Comparison of ENCODE assay signal across 1 cellular context in genomic region chr2:190887089-190887488, GRCh38.
TF ChIP-seq lines count a peak whose summit lies in the region.

No MANE protein-coding gene starts in this region.

TF ChIP-seq in WTC11, 78 proteins besides CTCF, POLR2A, EP300 and RAD21 (continued from another document):
- TF ChIP-seq ZSCAN18 (CRISPR knock-in tag; IDR thresholded peaks at IDR 0.05) (no peak), NR1H2 (CRISPR knock-in tag; IDR thresholded peaks at IDR 0.05) (no peak), SOX15 (CRISPR knock-in tag; IDR thresholded peaks at IDR 0.05) (no peak), ZNF263 (CRISPR knock-in tag; IDR thresholded peaks at IDR 0.05; ENCODE audit: low read depth) (no peak), ZNF281 (CRISPR knock-in tag; IDR thresholded peaks at IDR 0.05) (no peak), SMAD3 (CRISPR knock-in tag; IDR thresholded peaks at IDR 0.05; ENCODE audit: borderline replicate concordance) (no peak), ZNF671 (CRISPR knock-in tag; IDR thresholded peaks at IDR 0.05) (no peak)
